ENCODE assay signal across 8 cellular contexts in the genomic region with DNA sequence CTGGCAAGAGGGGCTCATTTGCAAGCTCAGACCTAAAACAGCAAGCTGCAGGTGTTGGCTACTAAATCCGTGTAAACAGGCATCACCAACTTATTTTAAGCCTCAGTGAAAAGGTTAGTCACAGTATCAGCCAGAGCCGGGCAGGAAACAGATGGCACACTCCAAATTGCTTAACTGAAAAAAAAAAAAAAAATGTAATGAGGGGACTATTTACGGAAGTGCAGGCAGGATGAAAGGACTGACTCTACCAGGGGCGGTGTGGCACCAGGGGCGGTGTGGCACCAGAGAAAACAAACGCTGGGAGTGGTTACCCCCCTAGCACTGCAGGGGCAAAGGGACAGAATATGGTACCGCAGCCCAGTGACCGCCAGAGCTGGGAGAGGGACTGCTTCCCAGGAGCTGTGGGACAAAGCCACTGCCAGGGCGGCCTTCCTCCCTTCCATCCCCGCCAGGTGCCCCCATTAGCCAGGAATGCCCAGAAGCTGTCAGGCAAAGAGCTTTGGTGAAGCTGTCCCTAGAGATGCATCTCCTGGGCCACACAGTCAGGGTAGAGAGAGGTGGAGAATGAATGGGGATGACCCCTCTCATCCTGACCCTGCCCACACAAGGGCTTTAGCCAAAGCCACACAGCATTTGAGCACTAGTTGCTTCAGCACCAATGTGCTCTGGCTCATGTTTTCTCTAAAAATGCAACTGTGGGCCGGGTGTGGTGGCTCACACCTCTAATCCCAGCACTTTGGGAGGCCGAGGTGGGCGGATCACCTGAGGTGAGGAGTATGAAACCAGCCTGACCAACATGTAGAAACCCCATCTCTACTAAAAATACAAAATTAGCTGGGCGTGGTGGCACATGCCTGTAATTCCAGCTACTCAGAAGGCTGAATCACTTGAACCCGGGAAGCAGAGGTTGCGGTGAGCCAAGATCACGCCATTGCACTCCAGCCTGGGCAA. TPM values are rescaled to one million over a fixed set of nuclear protein-coding genes. Genes with fewer than 3 reads are reported as not detected.
DNase-seq lines count a peak whose midpoint lies in the region; ATAC-seq lines count a peak whose summit lies in the region.

No MANE protein-coding gene starts in this region.

- DNase-seq in AG08395 (ENCODE audit: low spot score): peak; percentile 25
- DNase-seq in NCI-H2171 treated with DMSO at 0.1 percent for 48 hours (lab: John Stamatoyannopoulos, UW): peak; percentile 97
- peak; percentile 38 for DNase-seq in activated naive CD8-positive, alpha-beta T cell treated with anti-CD3 and anti-CD28 coated beads, Interleukin-2, amount 10 ng/mL, durations not matched to agents 7 days and 5 days
- peak; percentile 48 to 49 for DNase-seq in memory B cell (ENCODE audit: low spot score in 2 of 2)
- no peak for DNase-seq in NCI-H1930 (lab: John Stamatoyannopoulos, UW)
- DNase-seq in globus pallidus (ENCODE audit: low spot score): no peak

- H3K27me3 Mint-ChIP-seq in activated naive CD8-positive, alpha-beta T cell treated with anti-CD3 and anti-CD28 coated beads, Interleukin-2, amount 10 ng/mL, durations not matched to agents 7 days and 5 days: no peaks in the 10 kb centered on the region
- H3K27me3 Mint-ChIP-seq in memory B cell: no peaks in the 10 kb centered on the region

- POLR2A ChIA-PET in activated naive CD8-positive, alpha-beta T cell treated with anti-CD3 and anti-CD28 coated beads, Interleukin-2, amount 10 ng/mL, durations not matched to agents 7 days and 5 days (lab: Charles Lee): no interaction called here

- peak overlapping the region; percentile 1 for H3K4me3 Mint-ChIP-seq in activated naive CD8-positive, alpha-beta T cell treated with anti-CD3 and anti-CD28 coated beads, Interleukin-2, amount 10 ng/mL, durations not matched to agents 7 days and 5 days
- peak overlapping the region; percentile 8 for H3K4me3 Mint-ChIP-seq in memory B cell

- H3K27ac Mint-ChIP-seq in activated naive CD8-positive, alpha-beta T cell treated with anti-CD3 and anti-CD28 coated beads, Interleukin-2, amount 10 ng/mL, durations not matched to agents 7 days and 5 days: peak overlapping the region; percentile 62
- H3K27ac Mint-ChIP-seq in memory B cell: peak overlapping the region; percentile 83

- no peaks in the 10 kb centered on the region for H3K9me3 Mint-ChIP-seq in activated naive CD8-positive, alpha-beta T cell treated with anti-CD3 and anti-CD28 coated beads, Interleukin-2, amount 10 ng/mL, durations not matched to agents 7 days and 5 days
- H3K9me3 Mint-ChIP-seq in memory B cell: no peaks in the 10 kb centered on the region

- H3K36me3 Mint-ChIP-seq in activated naive CD8-positive, alpha-beta T cell treated with anti-CD3 and anti-CD28 coated beads, Interleukin-2, amount 10 ng/mL, durations not matched to agents 7 days and 5 days: no peaks in the 10 kb centered on the region
- H3K36me3 Mint-ChIP-seq in memory B cell: no peaks in the 10 kb centered on the region

- peaks cover 4% of the 10 kb centered on the region for H3K4me1 Mint-ChIP-seq in activated naive CD8-positive, alpha-beta T cell treated with anti-CD3 and anti-CD28 coated beads, Interleukin-2, amount 10 ng/mL, durations not matched to agents 7 days and 5 days
- H3K4me1 Mint-ChIP-seq in memory B cell: peaks cover 19% of the 10 kb centered on the region

- peak; percentile 78 for ATAC-seq in GM18858 (IDR thresholded peaks at IDR 0.05; ENCODE audit: unreplicated experiment)
- peak; percentile 62 for ATAC-seq in HG03064 (IDR thresholded peaks at IDR 0.05; ENCODE audit: low read depth, unreplicated experiment)
- peak; percentile 89 for ATAC-seq in activated naive CD8-positive, alpha-beta T cell treated with anti-CD3 and anti-CD28 coated beads, Interleukin-2, amount 10 ng/mL, durations not matched to agents 7 days and 5 days (ENCODE audit: low read depth)
- ATAC-seq in memory B cell (ENCODE audit: low read depth): peak; percentile 95

RNA-seq across cellular contexts. Expression of gene GFOD1, which starts 39.6 kb away (rescaled TPM):
- total RNA-seq in activated naive CD8-positive, alpha-beta T cell treated with anti-CD3 and anti-CD28 coated beads, Interleukin-2, amount 10 ng/mL, durations not matched to agents 7 days and 5 days: 1 to 10 TPM; 5.2 to 5.9 TPM

RNA-seq across cellular contexts. Expression of gene SIRT5, which starts 47.4 kb away (rescaled TPM):
- 10 to 100 TPM; 15.9 to 16.3 TPM for total RNA-seq in activated naive CD8-positive, alpha-beta T cell treated with anti-CD3 and anti-CD28 coated beads, Interleukin-2, amount 10 ng/mL, durations not matched to agents 7 days and 5 days

Comparison
In these comparisons a context has a peak if more than half of its experiments do, and no peak if none do; other contexts are left out.
1. DNase-seq: peak in AG08395 (single experiment), NCI-H2171 treated with DMSO at 0.1 percent for 48 hours (single experiment), activated naive CD8-positive, alpha-beta T cell treated with anti-CD3 and anti-CD28 coated beads, Interleukin-2, amount 10 ng/mL, durations not matched to agents 7 days and 5 days (single experiment) and memory B cell (2 of 2); none in NCI-H1930 (0 of 2) and globus pallidus (single experiment).
2. Peak in every context shown above with its lines, with median percentiles within 50 percentile points of each other: ATAC-seq.